In genomic region chrX:156013286-156013953, GRCh38 we compare ENCODE assay signal across 12 cellular contexts. TPM values are rescaled to one million over a fixed set of nuclear protein-coding genes. Genes with fewer than 3 reads are reported as not detected.
A peak's percentile ranks its signal among the peaks of the same experiment; 100 is the strongest.
DNase-seq lines count a peak whose midpoint lies in the region; ATAC-seq, FAIRE-seq and TF ChIP-seq lines count a peak whose summit lies in the region.
"Not testable (repeated sequence)": the region's sequence is repeated elsewhere in the genome, so short reads cannot be mapped to it uniquely, and the experiment has no call there.
"Had no signal": no experiment of that assay in that cellular context is flagged by ENCODE, and none has a peak within 500 bp of the region (broad histone marks: within the 10 kb centered on the region; RNA-seq: fewer than 3 reads in every experiment).

No MANE protein-coding gene starts in this region.

- not testable (repeated sequence) for H3K27ac ChIP-seq in CD4-positive, CD25-positive, alpha-beta regulatory T cell (ENCODE audit: insufficient read depth, low read length, poor library complexity, severe bottlenecking); K562 (ENCODE audit: extremely low read depth, low read depth, low read length)

- peak; percentile 56 to 57 for ATAC-seq in CD4-positive, CD25-positive, alpha-beta regulatory T cell (ENCODE audit: low read depth in 2 of 2)
- ATAC-seq in GM18909 (IDR thresholded peaks at IDR 0.05; ENCODE audit: poor library complexity, unreplicated experiment) (peak; percentile 56), GM21529 (IDR thresholded peaks at IDR 0.05; ENCODE audit: unreplicated experiment) (peak; percentile 74), HG02884 (IDR thresholded peaks at IDR 0.05; ENCODE audit: unreplicated experiment) (peak; percentile 55), HG03460 (IDR thresholded peaks at IDR 0.05; ENCODE audit: unreplicated experiment) (peak; percentile 67)
- peak; percentile 65 for ATAC-seq in activated CD4-positive, alpha-beta T cell treated with anti-CD3 and anti-CD28 coated beads for 36 hours
- ATAC-seq in K562, result not testable (repeated sequence)
- peak; percentile 57 to 61 for ATAC-seq in natural killer cell treated with Interleukin-12 subunit alpha and Interleukin-12 subunit beta and Interleukin-15 and Interleukin-18, amount 100 ng/mL, for 72 hours

- WGBS in K562 (ENCODE audit: insufficient coverage, low coverage, missing lambda C conversion rate), result no CpG with 5 or more reads among the region's 5 CpGs

- H3K27me3 Mint-ChIP-seq in CD4-positive, CD25-positive, alpha-beta regulatory T cell; activated CD4-positive, alpha-beta T cell treated with anti-CD3 and anti-CD28 coated beads for 36 hours; natural killer cell treated with Interleukin-12 subunit alpha and Interleukin-12 subunit beta and Interleukin-15 and Interleukin-18, amount 100 ng/mL, for 72 hours: not testable (repeated sequence)

- H3K36me3 Mint-ChIP-seq in CD4-positive, CD25-positive, alpha-beta regulatory T cell; activated CD4-positive, alpha-beta T cell treated with anti-CD3 and anti-CD28 coated beads for 36 hours (ENCODE audit: low read depth); natural killer cell treated with Interleukin-12 subunit alpha and Interleukin-12 subunit beta and Interleukin-15 and Interleukin-18, amount 100 ng/mL, for 72 hours: not testable (repeated sequence)

- H3K9ac ChIP-seq in K562 (ENCODE audit: insufficient read depth in 1 of 2, low read depth in 2 of 2, low read length in 2 of 2), result not testable (repeated sequence)

- not testable (repeated sequence) for H3K27me3 ChIP-seq in CD4-positive, CD25-positive, alpha-beta regulatory T cell (ENCODE audit: control insufficient read depth, insufficient read depth, low read length); K562 (ENCODE audit: control insufficient read depth in 2 of 2, insufficient read depth in 2 of 2, low read length in 2 of 2)

- BruUV-seq in K562 (replicated peaks; lab: Mats Ljungman, UMichigan), result not testable (repeated sequence)

- H3K4me3 Mint-ChIP-seq in CD4-positive, CD25-positive, alpha-beta regulatory T cell; activated CD4-positive, alpha-beta T cell treated with anti-CD3 and anti-CD28 coated beads for 36 hours; natural killer cell treated with Interleukin-12 subunit alpha and Interleukin-12 subunit beta and Interleukin-15 and Interleukin-18, amount 100 ng/mL, for 72 hours: not testable (repeated sequence)

- H3K9me1 ChIP-seq in K562 (ENCODE audit: control insufficient read depth, insufficient read depth, low read length), result not testable (repeated sequence)

- in situ Hi-C loops in K562 (cut with MboI), result not testable (repeated sequence)

- not testable (repeated sequence) for H3K79me2 ChIP-seq in K562 (ENCODE audit: control insufficient read depth, insufficient read depth, low read length)

- CTCF ChIA-PET in activated CD4-positive, alpha-beta T cell treated with anti-CD3 and anti-CD28 coated beads for 36 hours (lab: Charles Lee); K562 (lab: Yijun Ruan, JAX; ENCODE audit: low intra/inter-chr PET ratio): not testable (repeated sequence)

- H3K36me3 ChIP-seq in CD4-positive, CD25-positive, alpha-beta regulatory T cell (ENCODE audit: control insufficient read depth, insufficient read depth, low read length); K562 (ENCODE audit: control insufficient read depth, insufficient read depth, low read length): not testable (repeated sequence)

- not testable (repeated sequence) for H2AFZ ChIP-seq in K562 (ENCODE audit: low read depth, low read length)

- FAIRE-seq in K562 (lab: Jason Lieb, UNC), result peak; percentile 67

- H3K4me2 ChIP-seq in K562 (ENCODE audit: insufficient read depth, low read length), result not testable (repeated sequence)

- intact Hi-C loops in activated CD4-positive, alpha-beta T cell treated with anti-CD3 and anti-CD28 coated beads for 36 hours (cut with DNase I, micrococcal nuclease); K562 (cut with micrococcal nuclease): not testable (repeated sequence)

- not testable (repeated sequence) for TF ChIP-seq RAD21 in K562 (CRISPR knock-in tag; conservative IDR thresholded peaks at IDR 0.05 in 1 of 2, IDR thresholded peaks at IDR 0.05 in 1 of 2)

- H3K9me3 Mint-ChIP-seq in CD4-positive, CD25-positive, alpha-beta regulatory T cell; activated CD4-positive, alpha-beta T cell treated with anti-CD3 and anti-CD28 coated beads for 36 hours (ENCODE audit: low read depth); natural killer cell treated with Interleukin-12 subunit alpha and Interleukin-12 subunit beta and Interleukin-15 and Interleukin-18, amount 100 ng/mL, for 72 hours: not testable (repeated sequence)

- not testable (repeated sequence) for TF ChIP-seq POLR2A in K562 (conservative IDR thresholded peaks at IDR 0.05)

- TF ChIP-seq EP300 in K562 (IDR thresholded peaks at IDR 0.05; ENCODE audit: low read length), result not testable (repeated sequence)

- not testable (repeated sequence) for H3K27ac Mint-ChIP-seq in CD4-positive, CD25-positive, alpha-beta regulatory T cell; activated CD4-positive, alpha-beta T cell treated with anti-CD3 and anti-CD28 coated beads for 36 hours; natural killer cell treated with Interleukin-12 subunit alpha and Interleukin-12 subunit beta and Interleukin-15 and Interleukin-18, amount 100 ng/mL, for 72 hours

- not testable (repeated sequence) for H3K4me1 Mint-ChIP-seq in CD4-positive, CD25-positive, alpha-beta regulatory T cell; activated CD4-positive, alpha-beta T cell treated with anti-CD3 and anti-CD28 coated beads for 36 hours; natural killer cell treated with Interleukin-12 subunit alpha and Interleukin-12 subunit beta and Interleukin-15 and Interleukin-18, amount 100 ng/mL, for 72 hours (ENCODE audit: low read depth in 2 of 2)

- not testable (repeated sequence) for H3K9me3 ChIP-seq in CD4-positive, CD25-positive, alpha-beta regulatory T cell (ENCODE audit: control insufficient read depth in 2 of 2, low read length in 2 of 2); K562 (replicated peaks; ENCODE audit: control insufficient read depth, insufficient read depth, low read depth, low read length)

- H3K4me1 ChIP-seq in CD4-positive, CD25-positive, alpha-beta regulatory T cell (ENCODE audit: control insufficient read depth, insufficient read depth, low read length, poor library complexity, severe bottlenecking); K562 (replicated peaks in 1 of 2; ENCODE audit: control insufficient read depth in 2 of 2, insufficient read depth in 2 of 2, low read length in 2 of 2): not testable (repeated sequence)

- not testable (repeated sequence) for TF ChIP-seq CTCF in K562 (IDR thresholded peaks at IDR 0.05 in 2 of 3, conservative IDR thresholded peaks at IDR 0.05 in 1 of 3; ENCODE audit: insufficient read depth in 2 of 3, low read depth in 1 of 3, low read length in 3 of 3)

- not testable (repeated sequence) for DNase-seq in CD4-positive, CD25-positive, alpha-beta regulatory T cell; activated CD4-positive, alpha-beta T cell treated with anti-CD3 and anti-CD28 coated beads for 36 hours; K562 (ENCODE audit: extremely low read depth in 1 of 4, low spot score in 3 of 4); natural killer cell treated with Interleukin-12 subunit alpha and Interleukin-12 subunit beta and Interleukin-15 and Interleukin-18, amount 100 ng/mL, for 72 hours (ENCODE audit: low spot score)

- POLR2A ChIA-PET in activated CD4-positive, alpha-beta T cell treated with anti-CD3 and anti-CD28 coated beads for 36 hours (lab: Charles Lee); K562 (lab: Yijun Ruan, JAX): not testable (repeated sequence)

- H3K4me3 ChIP-seq in CD4-positive, CD25-positive, alpha-beta regulatory T cell (ENCODE audit: low read depth, low read length); K562: not testable (repeated sequence)

- not testable (repeated sequence) for H4K20me1 ChIP-seq in K562 (replicated peaks; ENCODE audit: control insufficient read depth, insufficient read depth, low read length)

RNA-seq across cellular contexts. Expression of gene IL9R, which starts 15.9 kb away (rescaled TPM):
- 4.5 TPM for total RNA-seq in CD4-positive, CD25-positive, alpha-beta regulatory T cell
- polyA plus RNA-seq in CD4-positive, CD25-positive, alpha-beta regulatory T cell, result 1 to 10 TPM in 3 of 4 donors, under 1 TPM in 1; 0.93 to 4.0 (median 1.6) TPM
- 1 to 10 TPM; 1.2 to 2.0 TPM for total RNA-seq in activated CD4-positive, alpha-beta T cell treated with anti-CD3 and anti-CD28 coated beads for 36 hours
- total RNA-seq in K562 (2011; cell fraction: chromatin; rRNA removed; ENCODE audit: low replicate concordance), result 0.63 and 4.1 TPM in 2 replicates
- 2.8 and 3.0 TPM in 2 replicates for total RNA-seq in K562 (2011; cell fraction: nucleolus; rRNA removed)
- total RNA-seq in K562 (2011; cell fraction: nucleoplasm; rRNA removed), result 1.5 and 2.3 TPM in 2 replicates
- 1.9 and 2.7 TPM in 2 replicates for total RNA-seq in K562 (2014; rRNA removed)
- total RNA-seq in K562 (2014; rRNA removed; fragmentation: Illumina TruSeq; extraction: Trizol), result 0.99 and 1.5 TPM in 2 replicates
- total RNA-seq in K562 (2015; rRNA removed; fragmentation: Illumina TruSeq; extraction: Trizol), result 1.0 and 1.1 TPM in 2 replicates
- 2.2 and 2.7 TPM in 2 replicates for total RNA-seq in K562 (2021)
- 0.76 and 1.6 TPM in 2 replicates for polyA plus RNA-seq in K562 (2011; rRNA removed)
- polyA plus RNA-seq in K562 (2011; cell fraction: cytosol; rRNA removed), result 1.0 and 2.6 TPM in 2 replicates
- polyA plus RNA-seq in K562 (2011; cell fraction: nucleus; rRNA removed), result 1.1 and 3.4 TPM in 2 replicates
- polyA plus RNA-seq in K562 (2012), result 5.1 and 5.7 TPM in 2 replicates
- 1.5 and 2.6 TPM in 2 replicates for polyA plus RNA-seq in K562 (2014; fragmentation: Illumina TruSeq; extraction: Trizol)
- 1 to 10 TPM in 1 of 2 experiments, under 1 TPM in 1; 0.58 to 2.1 TPM for polyA plus RNA-seq in K562 (2014; fragmentation: Nextera tagmentation; extraction: Ambion mirVana)
- polyA plus RNA-seq in K562 (2014; rRNA removed), result 1.6 and 2.2 TPM in 2 replicates
- polyA minus RNA-seq in K562 (2011; rRNA and poly(A)+ RNA removed), result 0.42 and 1.3 TPM in 2 replicates
- 0.64 and 1.8 TPM in 2 replicates for polyA minus RNA-seq in K562 (2011; cell fraction: cytosol; rRNA and poly(A)+ RNA removed)
- 0.54 and 0.67 TPM in 2 replicates for polyA minus RNA-seq in K562 (2011; cell fraction: nucleus; rRNA and poly(A)+ RNA removed)
- total RNA-seq in natural killer cell treated with Interleukin-12 subunit alpha and Interleukin-12 subunit beta and Interleukin-15 and Interleukin-18, amount 100 ng/mL, for 72 hours, result 1 to 10 TPM; 3.4 to 10.0 TPM
- total RNA-seq: Calu3, dermis blood vessel endothelial cell, left lobe of liver, skeletal muscle tissue had no signal
